In the genomic region with DNA sequence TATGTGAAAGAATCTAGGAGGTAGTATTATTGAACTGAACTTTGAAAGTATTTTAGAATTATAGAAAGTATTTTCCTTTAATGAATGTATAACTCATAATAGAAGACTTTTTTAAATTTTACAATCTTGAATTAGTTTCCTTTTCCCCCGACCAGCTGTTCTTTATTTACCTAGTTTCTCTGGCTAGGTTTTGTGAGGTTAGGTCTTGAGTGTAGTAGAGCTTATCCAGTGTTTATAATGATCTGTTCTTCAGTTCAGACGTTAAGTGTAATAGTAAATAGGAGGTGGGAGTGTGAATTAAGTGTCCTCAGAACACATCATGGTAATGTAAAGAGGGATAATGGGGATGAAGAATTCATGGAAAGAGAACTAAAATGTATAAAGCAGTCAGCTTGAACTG, we compare ENCODE assay signal across 19 cellular contexts.
"Had no signal": no experiment of that assay in that cellular context is flagged by ENCODE, and none has a peak within 500 bp of the region (broad histone marks: within the 10 kb centered on the region; RNA-seq: fewer than 3 reads in every experiment).

No MANE protein-coding gene starts in this region.

- H3K36me3 ChIP-seq: colonic mucosa, esophagus squamous epithelium, gastroesophageal sphincter, left ventricle myocardium inferior, neutrophil, stomach, thoracic aorta, transverse colon had no signal

- H3K27me3 ChIP-seq: colonic mucosa, esophagus squamous epithelium, gastroesophageal sphincter, neutrophil, stomach, transverse colon had no signal

- H3K9me3 ChIP-seq: colonic mucosa, esophagus squamous epithelium, gastroesophageal sphincter, left ventricle myocardium inferior, neutrophil, stomach, thoracic aorta, transverse colon had no signal

- H3K4me3 ChIP-seq: colonic mucosa, esophagus squamous epithelium, gastroesophageal sphincter, left ventricle myocardium inferior, stomach, thoracic aorta, transverse colon had no signal

- DNase-seq: colonic mucosa; dermis blood vessel endothelial cell; esophagus squamous epithelium; foreskin fibroblast; glutamatergic neuron; left ventricle myocardium inferior; mammary epithelial cell; naive thymus-derived CD8-positive, alpha-beta T cell; posterior cingulate gyrus; stimulated activated CD4-positive, alpha-beta T cell treated with anti-CD3 and anti-CD28 coated beads, Interleukin-2, amount 100 ng/mL, for 24 hours; stimulated activated naive CD4-positive, alpha-beta T cell; stomach; substantia nigra; transverse colon had no signal

- FAIRE-seq: keratinocyte had no signal

- H3K27ac ChIP-seq: colonic mucosa, esophagus squamous epithelium, gastroesophageal sphincter, left ventricle myocardium inferior, neutrophil, stomach, thoracic aorta, transverse colon had no signal

- ATAC-seq: gastroesophageal sphincter; naive thymus-derived CD8-positive, alpha-beta T cell; sciatic nerve had no signal

- H3K4me1 ChIP-seq: colonic mucosa, esophagus squamous epithelium, gastroesophageal sphincter had no signal
